11 cellular contexts compared by ENCODE assay signal in the genomic region with DNA sequence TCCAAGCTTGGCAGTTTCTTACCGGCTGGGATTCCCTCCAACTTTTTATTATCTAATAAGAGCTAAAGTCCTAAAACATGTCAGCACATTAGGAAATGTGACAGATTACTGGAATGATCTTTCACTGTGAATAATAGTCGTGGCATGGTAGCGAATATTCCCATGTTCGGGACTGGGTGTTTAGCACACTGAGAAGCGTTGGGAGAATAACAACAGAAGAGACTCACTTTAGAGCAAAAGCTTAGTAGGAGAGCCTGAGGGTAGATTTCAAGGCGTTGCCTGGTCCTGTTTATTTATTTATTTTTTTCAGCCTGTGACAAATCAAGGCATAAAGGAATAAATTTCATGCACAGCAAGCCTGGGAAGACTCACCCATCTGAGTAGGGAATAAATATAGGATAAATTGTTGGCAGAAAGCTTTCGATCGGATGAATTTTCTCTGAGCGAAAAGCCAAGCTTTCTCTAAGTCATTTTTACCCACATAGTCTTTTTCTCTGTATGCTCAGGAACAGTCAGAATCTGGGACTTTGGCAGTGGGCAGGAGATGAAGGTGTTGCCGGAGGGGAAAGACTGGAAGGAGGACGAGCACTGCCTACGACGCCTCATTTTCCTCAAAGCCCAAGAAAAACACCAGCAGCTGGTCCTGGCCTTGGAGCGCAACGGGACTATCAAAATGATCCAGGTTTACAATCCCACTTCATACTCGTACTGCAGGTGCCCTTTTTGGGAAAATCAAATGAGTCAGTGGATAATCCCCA.
DNase-seq lines count a peak whose midpoint lies in the region; ATAC-seq, FAIRE-seq and TF ChIP-seq lines count a peak whose summit lies in the region.
"Had no signal": no experiment of that assay in that cellular context is flagged by ENCODE, and none has a peak within 500 bp of the region (broad histone marks: within the 10 kb centered on the region; RNA-seq: fewer than 3 reads in every experiment).

No MANE protein-coding gene starts in this region.

- H3K36me3 ChIP-seq in GM23338 (ENCODE audit: insufficient read depth) (no peaks in the 10 kb centered on the region), astrocyte (ENCODE audit: insufficient read depth, low read length) (no peaks in the 10 kb centered on the region)

- H3K9me3 ChIP-seq in astrocyte (ENCODE audit: insufficient read depth, low read depth, low read length) = no peaks in the 10 kb centered on the region

- FAIRE-seq in astrocyte (lab: Jason Lieb, UNC) = no peak

- no peaks in the 10 kb centered on the region for H3K27me3 Mint-ChIP-seq in GM23338 (ENCODE audit: insufficient read depth, low read depth, poor library complexity)
- H3K27me3 Mint-ChIP-seq in astrocyte (ENCODE audit: low read depth, unreplicated experiment) = no peaks in the 10 kb centered on the region

- H4K20me1 ChIP-seq in GM23338 (replicated peaks; ENCODE audit: insufficient read depth) (no peaks in the 10 kb centered on the region), astrocyte (ENCODE audit: insufficient read depth, low read length) (no peaks in the 10 kb centered on the region)

- no peaks in the 10 kb centered on the region for H3F3A ChIP-seq in GM23338 (replicated peaks; ENCODE audit: low read depth)

- H3K36me3 Mint-ChIP-seq in GM23338 (ENCODE audit: low read depth) (0 out of 3 replicates have a peak, but pooled peaks cover 4% of the 10 kb centered on the region), astrocyte (ENCODE audit: low read depth, unreplicated experiment) (no peaks in the 10 kb centered on the region)

- H3K4me3 Mint-ChIP-seq in GM23338 = no peak overlapping the region
- H3K4me3 Mint-ChIP-seq in astrocyte (ENCODE audit: unreplicated experiment) = no peak overlapping the region

- no peaks in the 10 kb centered on the region for H3K9me3 Mint-ChIP-seq in GM23338
- no peaks in the 10 kb centered on the region for H3K9me3 Mint-ChIP-seq in astrocyte (ENCODE audit: unreplicated experiment)

- no peaks in the 10 kb centered on the region for H3K27me3 ChIP-seq in GM23338 (ENCODE audit: insufficient read depth)
- H3K27me3 ChIP-seq in astrocyte (ENCODE audit: insufficient read depth, low read length) = no peaks in the 10 kb centered on the region

- TF ChIP-seq CTCF in GM23338 (conservative IDR thresholded peaks at IDR 0.05; ENCODE audit: low read depth in 2 of 2) (no peak), astrocyte (IDR thresholded peaks at IDR 0.05; ENCODE audit: insufficient read depth, low read depth, low read length) (no peak), fibroblast of villous mesenchyme (IDR thresholded peaks at IDR 0.05; ENCODE audit: insufficient read depth, low read depth, low read length) (no peak)

- H3K4me3 ChIP-seq in GM23338 (no peak overlapping the region), astrocyte (ENCODE audit: insufficient read depth, low read depth, low read length) (no peak overlapping the region), fibroblast of villous mesenchyme (ENCODE audit: low read depth, low read length) (peak overlapping the region; percentile 45)

- peaks cover 28% of the 10 kb centered on the region for H3K4me1 Mint-ChIP-seq in GM23338
- no peaks in the 10 kb centered on the region for H3K4me1 Mint-ChIP-seq in astrocyte (ENCODE audit: low read depth, unreplicated experiment)

- H3K4me2 ChIP-seq in GM23338 (no peak overlapping the region), astrocyte (ENCODE audit: low read length) (peak overlapping the region; percentile 62)

- H3K79me2 ChIP-seq in GM23338 (replicated peaks; ENCODE audit: insufficient read depth) (no peaks in the 10 kb centered on the region), astrocyte (ENCODE audit: insufficient read depth, low read length) (no peaks in the 10 kb centered on the region)

- H3K4me1 ChIP-seq in GM23338 (ENCODE audit: insufficient read depth) = peaks cover 14% of the 10 kb centered on the region; the same call in 1 of the 2 replicates
- H3K4me1 ChIP-seq in astrocyte (ENCODE audit: insufficient read depth, low read length) = no peaks in the 10 kb centered on the region

- H3K27ac ChIP-seq in GM23338 (ENCODE audit: low read depth) (no peak overlapping the region), astrocyte (ENCODE audit: low read depth, low read length) (no peak overlapping the region)

- ATAC-seq in GM23338 = no peak
- no peak for ATAC-seq in HG03520 (IDR thresholded peaks at IDR 0.05; ENCODE audit: unreplicated experiment)
- ATAC-seq in GM19035 (IDR thresholded peaks at IDR 0.05; ENCODE audit: unreplicated experiment) = no peak
- no peak for ATAC-seq in GM21717 (IDR thresholded peaks at IDR 0.05; ENCODE audit: unreplicated experiment)

- no peaks in the 10 kb centered on the region for H3K9me2 ChIP-seq in GM23338 (ENCODE audit: insufficient read depth)

- H2AFZ ChIP-seq in GM23338 (peak overlapping the region; percentile 73), astrocyte (ENCODE audit: low read depth, low read length) (no peak overlapping the region)

- no peak overlapping the region for H3K9ac ChIP-seq in astrocyte (ENCODE audit: low read length)

- DNase-seq in GM23338 (ENCODE audit: low spot score) = no peak
- DNase-seq in astrocyte (ENCODE audit: low read depth) = peak; percentile 28
- DNase-seq in fibroblast of villous mesenchyme (ENCODE audit: low read depth) = peak; percentile 50
- peak; percentile 69 for DNase-seq in superior temporal gyrus (ENCODE audit: extremely low spot score)
- DNase-seq: activated T-cell treated with anti-CD3 and anti-CD28 coated beads, Interleukin-2, amount 50 U/mL, for 48 hours; MV-4-11; NCI-H446 treated with DMSO at 0.1 percent for 48 hours; retina had no signal

- H3K27ac Mint-ChIP-seq in GM23338 (no peak overlapping the region), astrocyte (ENCODE audit: unreplicated experiment) (no peak overlapping the region)

TF ChIP-seq in GM23338, 12 proteins besides CTCF, POLR2A, EP300 and RAD21 (continues in another document):
- no peak for TF ChIP-seq NANOG (IDR thresholded peaks at IDR 0.05; ENCODE audit: borderline replicate concordance)
- no peak for TF ChIP-seq JUNB (IDR thresholded peaks at IDR 0.05; ENCODE audit: unreplicated experiment)
- TF ChIP-seq ZNF114 (CRISPR knock-in tag; IDR thresholded peaks at IDR 0.05) = no peak
- TF ChIP-seq, protein P1, sequence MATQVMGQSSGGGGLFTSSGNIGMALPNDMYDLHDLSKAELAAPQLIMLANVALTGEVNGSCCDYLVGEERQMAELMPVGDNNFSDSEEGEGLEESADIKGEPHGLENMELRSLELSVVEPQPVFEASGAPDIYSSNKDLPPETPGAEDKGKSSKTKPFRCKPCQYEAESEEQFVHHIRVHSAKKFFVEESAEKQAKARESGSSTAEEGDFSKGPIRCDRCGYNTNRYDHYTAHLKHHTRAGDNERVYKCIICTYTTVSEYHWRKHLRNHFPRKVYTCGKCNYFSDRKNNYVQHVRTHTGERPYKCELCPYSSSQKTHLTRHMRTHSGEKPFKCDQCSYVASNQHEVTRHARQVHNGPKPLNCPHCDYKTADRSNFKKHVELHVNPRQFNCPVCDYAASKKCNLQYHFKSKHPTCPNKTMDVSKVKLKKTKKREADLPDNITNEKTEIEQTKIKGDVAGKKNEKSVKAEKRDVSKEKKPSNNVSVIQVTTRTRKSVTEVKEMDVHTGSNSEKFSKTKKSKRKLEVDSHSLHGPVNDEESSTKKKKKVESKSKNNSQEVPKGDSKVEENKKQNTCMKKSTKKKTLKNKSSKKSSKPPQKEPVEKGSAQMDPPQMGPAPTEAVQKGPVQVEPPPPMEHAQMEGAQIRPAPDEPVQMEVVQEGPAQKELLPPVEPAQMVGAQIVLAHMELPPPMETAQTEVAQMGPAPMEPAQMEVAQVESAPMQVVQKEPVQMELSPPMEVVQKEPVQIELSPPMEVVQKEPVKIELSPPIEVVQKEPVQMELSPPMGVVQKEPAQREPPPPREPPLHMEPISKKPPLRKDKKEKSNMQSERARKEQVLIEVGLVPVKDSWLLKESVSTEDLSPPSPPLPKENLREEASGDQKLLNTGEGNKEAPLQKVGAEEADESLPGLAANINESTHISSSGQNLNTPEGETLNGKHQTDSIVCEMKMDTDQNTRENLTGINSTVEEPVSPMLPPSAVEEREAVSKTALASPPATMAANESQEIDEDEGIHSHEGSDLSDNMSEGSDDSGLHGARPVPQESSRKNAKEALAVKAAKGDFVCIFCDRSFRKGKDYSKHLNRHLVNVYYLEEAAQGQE (IDR thresholded peaks at IDR 0.05; ENCODE audit: unreplicated experiment) = no peak
- TF ChIP-seq EZH2phosphoT487 (IDR thresholded peaks at IDR 0.05; ENCODE audit: unreplicated experiment) = no peak
- TF ChIP-seq, protein P2, sequence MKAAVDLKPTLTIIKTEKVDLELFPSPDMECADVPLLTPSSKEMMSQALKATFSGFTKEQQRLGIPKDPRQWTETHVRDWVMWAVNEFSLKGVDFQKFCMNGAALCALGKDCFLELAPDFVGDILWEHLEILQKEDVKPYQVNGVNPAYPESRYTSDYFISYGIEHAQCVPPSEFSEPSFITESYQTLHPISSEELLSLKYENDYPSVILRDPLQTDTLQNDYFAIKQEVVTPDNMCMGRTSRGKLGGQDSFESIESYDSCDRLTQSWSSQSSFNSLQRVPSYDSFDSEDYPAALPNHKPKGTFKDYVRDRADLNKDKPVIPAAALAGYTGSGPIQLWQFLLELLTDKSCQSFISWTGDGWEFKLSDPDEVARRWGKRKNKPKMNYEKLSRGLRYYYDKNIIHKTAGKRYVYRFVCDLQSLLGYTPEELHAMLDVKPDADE (IDR thresholded peaks at IDR 0.05) = no peak
- TF ChIP-seq POLR2AphosphoS5 (IDR thresholded peaks at IDR 0.05; ENCODE audit: low read depth) = no peak
- no peak for TF ChIP-seq EZH2 (IDR thresholded peaks at IDR 0.05; ENCODE audit: low read depth, unreplicated experiment)
- TF ChIP-seq STAT1 (IDR thresholded peaks at IDR 0.05; ENCODE audit: unreplicated experiment) = no peak
- no peak for TF ChIP-seq CREB1 (CRISPR knock-in tag; IDR thresholded peaks at IDR 0.05; ENCODE audit: low read depth)
